ENCODE assay signal across 1 cellular context in the genomic region with DNA sequence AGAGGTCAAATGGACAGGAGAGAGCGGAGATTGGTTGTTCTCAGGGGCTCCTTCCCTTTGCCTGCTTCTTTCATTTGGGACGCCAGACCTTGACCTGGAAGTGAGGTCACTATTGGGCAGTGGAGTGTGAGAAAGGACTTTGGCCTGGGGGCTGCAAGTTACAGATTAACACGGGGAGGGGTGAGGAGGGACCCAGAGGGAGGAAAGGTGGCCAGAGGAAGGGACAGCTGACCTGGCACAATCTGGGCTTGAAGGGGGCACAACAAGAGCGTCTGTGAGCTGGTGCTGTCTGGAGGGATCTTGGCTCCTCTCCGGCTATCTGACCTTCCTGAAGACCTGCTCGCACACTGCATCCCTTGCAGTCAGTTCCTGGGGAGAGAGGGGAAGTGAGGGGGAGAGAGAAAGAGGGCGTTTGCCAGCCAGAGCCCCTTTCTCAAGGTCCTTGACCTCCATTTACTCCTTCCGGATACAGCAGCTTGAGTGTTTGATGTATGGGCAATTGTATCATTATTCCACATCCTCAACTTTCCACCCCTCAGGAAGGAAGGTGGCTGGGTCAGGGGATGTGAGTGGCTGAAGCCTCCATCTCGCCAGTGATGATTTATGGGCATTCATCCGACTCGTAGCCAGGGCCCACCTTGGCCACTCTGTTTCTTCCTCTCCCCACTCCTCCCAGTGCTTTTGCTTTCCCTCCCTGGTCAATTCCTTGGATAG.
TF ChIP-seq lines count a peak whose summit lies in the region.

No MANE protein-coding gene starts in this region.

TF ChIP-seq in HepG2, 621 proteins besides CTCF, POLR2A, EP300 and RAD21 (continued from another document):
- no peak for TF ChIP-seq KDM2A (CRISPR knock-in tag; IDR thresholded peaks at IDR 0.05; ENCODE audit: borderline replicate concordance, low read depth)
- TF ChIP-seq, protein P1, sequence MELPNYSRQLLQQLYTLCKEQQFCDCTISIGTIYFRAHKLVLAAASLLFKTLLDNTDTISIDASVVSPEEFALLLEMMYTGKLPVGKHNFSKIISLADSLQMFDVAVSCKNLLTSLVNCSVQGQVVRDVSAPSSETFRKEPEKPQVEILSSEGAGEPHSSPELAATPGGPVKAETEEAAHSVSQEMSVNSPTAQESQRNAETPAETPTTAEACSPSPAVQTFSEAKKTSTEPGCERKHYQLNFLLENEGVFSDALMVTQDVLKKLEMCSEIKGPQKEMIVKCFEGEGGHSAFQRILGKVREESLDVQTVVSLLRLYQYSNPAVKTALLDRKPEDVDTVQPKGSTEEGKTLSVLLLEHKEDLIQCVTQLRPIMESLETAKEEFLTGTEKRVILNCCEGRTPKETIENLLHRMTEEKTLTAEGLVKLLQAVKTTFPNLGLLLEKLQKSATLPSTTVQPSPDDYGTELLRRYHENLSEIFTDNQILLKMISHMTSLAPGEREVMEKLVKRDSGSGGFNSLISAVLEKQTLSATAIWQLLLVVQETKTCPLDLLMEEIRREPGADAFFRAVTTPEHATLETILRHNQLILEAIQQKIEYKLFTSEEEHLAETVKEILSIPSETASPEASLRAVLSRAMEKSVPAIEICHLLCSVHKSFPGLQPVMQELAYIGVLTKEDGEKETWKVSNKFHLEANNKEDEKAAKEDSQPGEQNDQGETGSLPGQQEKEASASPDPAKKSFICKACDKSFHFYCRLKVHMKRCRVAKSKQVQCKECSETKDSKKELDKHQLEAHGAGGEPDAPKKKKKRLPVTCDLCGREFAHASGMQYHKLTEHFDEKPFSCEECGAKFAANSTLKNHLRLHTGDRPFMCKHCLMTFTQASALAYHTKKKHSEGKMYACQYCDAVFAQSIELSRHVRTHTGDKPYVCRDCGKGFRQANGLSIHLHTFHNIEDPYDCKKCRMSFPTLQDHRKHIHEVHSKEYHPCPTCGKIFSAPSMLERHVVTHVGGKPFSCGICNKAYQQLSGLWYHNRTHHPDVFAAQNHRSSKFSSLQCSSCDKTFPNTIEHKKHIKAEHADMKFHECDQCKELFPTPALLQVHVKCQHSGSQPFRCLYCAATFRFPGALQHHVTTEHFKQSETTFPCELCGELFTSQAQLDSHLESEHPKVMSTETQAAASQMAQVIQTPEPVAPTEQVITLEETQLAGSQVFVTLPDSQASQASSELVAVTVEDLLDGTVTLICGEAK (IDR thresholded peaks at IDR 0.05): no peak
- TF ChIP-seq, protein P1 (CRISPR knock-in tag; IDR thresholded peaks at IDR 0.05): no peak; the same call in 1 of the 2 replicates
- TF ChIP-seq POLR2AphosphoS2 (IDR thresholded peaks at IDR 0.05; ENCODE audit: low read depth, low read length): no peak
- TF ChIP-seq PCBP2 (optimal IDR thresholded peaks at IDR 0.05; ENCODE audit: low read depth, low read length, poor library complexity, severe bottlenecking): no peak
- TF ChIP-seq KDM1A (CRISPR knock-in tag; IDR thresholded peaks at IDR 0.05): no peak
- TF ChIP-seq, protein P2, sequence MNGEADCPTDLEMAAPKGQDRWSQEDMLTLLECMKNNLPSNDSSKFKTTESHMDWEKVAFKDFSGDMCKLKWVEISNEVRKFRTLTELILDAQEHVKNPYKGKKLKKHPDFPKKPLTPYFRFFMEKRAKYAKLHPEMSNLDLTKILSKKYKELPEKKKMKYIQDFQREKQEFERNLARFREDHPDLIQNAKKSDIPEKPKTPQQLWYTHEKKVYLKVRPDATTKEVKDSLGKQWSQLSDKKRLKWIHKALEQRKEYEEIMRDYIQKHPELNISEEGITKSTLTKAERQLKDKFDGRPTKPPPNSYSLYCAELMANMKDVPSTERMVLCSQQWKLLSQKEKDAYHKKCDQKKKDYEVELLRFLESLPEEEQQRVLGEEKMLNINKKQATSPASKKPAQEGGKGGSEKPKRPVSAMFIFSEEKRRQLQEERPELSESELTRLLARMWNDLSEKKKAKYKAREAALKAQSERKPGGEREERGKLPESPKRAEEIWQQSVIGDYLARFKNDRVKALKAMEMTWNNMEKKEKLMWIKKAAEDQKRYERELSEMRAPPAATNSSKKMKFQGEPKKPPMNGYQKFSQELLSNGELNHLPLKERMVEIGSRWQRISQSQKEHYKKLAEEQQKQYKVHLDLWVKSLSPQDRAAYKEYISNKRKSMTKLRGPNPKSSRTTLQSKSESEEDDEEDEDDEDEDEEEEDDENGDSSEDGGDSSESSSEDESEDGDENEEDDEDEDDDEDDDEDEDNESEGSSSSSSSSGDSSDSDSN (CRISPR knock-in tag; IDR thresholded peaks at IDR 0.05): 0 out of 2 replicates have a peak, but pooled peaks have one; percentile 8
- no peak for TF ChIP-seq E2F1 (CRISPR knock-in tag; IDR thresholded peaks at IDR 0.05)
- TF ChIP-seq SOX5 (CRISPR knock-in tag; IDR thresholded peaks at IDR 0.05; ENCODE audit: borderline replicate concordance): no peak; the same call in 1 of the 2 replicates
- no peak for TF ChIP-seq EHMT2 (IDR thresholded peaks at IDR 0.05; ENCODE audit: borderline replicate concordance, low read depth, low read length)
- peak; percentile 67 for TF ChIP-seq BCL6 (CRISPR knock-in tag; IDR thresholded peaks at IDR 0.05)
- TF ChIP-seq ZNF615 (CRISPR knock-in tag; IDR thresholded peaks at IDR 0.05; ENCODE audit: borderline replicate concordance): no peak
- no peak for TF ChIP-seq HDAC6 (IDR thresholded peaks at IDR 0.05; ENCODE audit: low read depth, low read length)
- TF ChIP-seq ZNF776 (CRISPR knock-in tag; IDR thresholded peaks at IDR 0.05): no peak
- TF ChIP-seq, protein P3, sequence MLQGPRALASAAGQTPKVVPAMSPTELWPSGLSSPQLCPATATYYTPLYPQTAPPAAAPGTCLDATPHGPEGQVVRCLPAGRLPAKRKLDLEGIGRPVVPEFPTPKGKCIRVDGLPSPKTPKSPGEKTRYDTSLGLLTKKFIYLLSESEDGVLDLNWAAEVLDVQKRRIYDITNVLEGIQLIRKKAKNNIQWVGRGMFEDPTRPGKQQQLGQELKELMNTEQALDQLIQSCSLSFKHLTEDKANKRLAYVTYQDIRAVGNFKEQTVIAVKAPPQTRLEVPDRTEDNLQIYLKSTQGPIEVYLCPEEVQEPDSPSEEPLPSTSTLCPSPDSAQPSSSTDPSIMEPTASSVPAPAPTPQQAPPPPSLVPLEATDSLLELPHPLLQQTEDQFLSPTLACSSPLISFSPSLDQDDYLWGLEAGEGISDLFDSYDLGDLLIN (CRISPR knock-in tag; IDR thresholded peaks at IDR 0.05; ENCODE audit: borderline replicate concordance): no peak
- TF ChIP-seq SATB2 (CRISPR knock-in tag; IDR thresholded peaks at IDR 0.05): no peak
- peak; percentile 86 for TF ChIP-seq HNRNPUL1 (IDR thresholded peaks at IDR 0.05; ENCODE audit: low read depth, low read length)
- TF ChIP-seq ZBTB21 (CRISPR knock-in tag; IDR thresholded peaks at IDR 0.05): peak; percentile 69
- no peak for TF ChIP-seq HOXA5 (CRISPR knock-in tag; IDR thresholded peaks at IDR 0.05)
- TF ChIP-seq ZNF235 (CRISPR knock-in tag; IDR thresholded peaks at IDR 0.05; ENCODE audit: borderline replicate concordance): no peak
- TF ChIP-seq, protein P4, sequence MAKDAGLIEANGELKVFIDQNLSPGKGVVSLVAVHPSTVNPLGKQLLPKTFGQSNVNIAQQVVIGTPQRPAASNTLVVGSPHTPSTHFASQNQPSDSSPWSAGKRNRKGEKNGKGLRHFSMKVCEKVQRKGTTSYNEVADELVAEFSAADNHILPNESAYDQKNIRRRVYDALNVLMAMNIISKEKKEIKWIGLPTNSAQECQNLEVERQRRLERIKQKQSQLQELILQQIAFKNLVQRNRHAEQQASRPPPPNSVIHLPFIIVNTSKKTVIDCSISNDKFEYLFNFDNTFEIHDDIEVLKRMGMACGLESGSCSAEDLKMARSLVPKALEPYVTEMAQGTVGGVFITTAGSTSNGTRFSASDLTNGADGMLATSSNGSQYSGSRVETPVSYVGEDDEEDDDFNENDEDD (CRISPR knock-in tag; IDR thresholded peaks at IDR 0.05; ENCODE audit: borderline replicate concordance): no peak; the same call in 1 of the 2 replicates
- no peak for TF ChIP-seq REXO4 (CRISPR knock-in tag; IDR thresholded peaks at IDR 0.05; ENCODE audit: borderline replicate concordance)
